ENCODE assay signal across 1 cellular context in genomic region chr1:158027485-158027884, GRCh38.
TF ChIP-seq lines count a peak whose summit lies in the region.

No MANE protein-coding gene starts in this region.

TF ChIP-seq in GM23338, 12 proteins besides CTCF, POLR2A, EP300 and RAD21 (continued from another document):
- TF ChIP-seq ZNF462 (CRISPR knock-in tag; IDR thresholded peaks at IDR 0.05), result no peak
- TF ChIP-seq CREB1 (CRISPR knock-in tag; IDR thresholded peaks at IDR 0.05; ENCODE audit: low read depth), result no peak
- no peak for TF ChIP-seq ETS1 (IDR thresholded peaks at IDR 0.05)
- no peak for TF ChIP-seq REST (IDR thresholded peaks at IDR 0.05; ENCODE audit: unreplicated experiment)
- no peak for TF ChIP-seq POLR2AphosphoS5 (IDR thresholded peaks at IDR 0.05; ENCODE audit: low read depth)
- TF ChIP-seq ZNF114 (CRISPR knock-in tag; IDR thresholded peaks at IDR 0.05), result no peak
- no peak for TF ChIP-seq NANOG (IDR thresholded peaks at IDR 0.05; ENCODE audit: borderline replicate concordance)
- TF ChIP-seq JUNB (IDR thresholded peaks at IDR 0.05; ENCODE audit: unreplicated experiment), result no peak
